In the genomic region with DNA sequence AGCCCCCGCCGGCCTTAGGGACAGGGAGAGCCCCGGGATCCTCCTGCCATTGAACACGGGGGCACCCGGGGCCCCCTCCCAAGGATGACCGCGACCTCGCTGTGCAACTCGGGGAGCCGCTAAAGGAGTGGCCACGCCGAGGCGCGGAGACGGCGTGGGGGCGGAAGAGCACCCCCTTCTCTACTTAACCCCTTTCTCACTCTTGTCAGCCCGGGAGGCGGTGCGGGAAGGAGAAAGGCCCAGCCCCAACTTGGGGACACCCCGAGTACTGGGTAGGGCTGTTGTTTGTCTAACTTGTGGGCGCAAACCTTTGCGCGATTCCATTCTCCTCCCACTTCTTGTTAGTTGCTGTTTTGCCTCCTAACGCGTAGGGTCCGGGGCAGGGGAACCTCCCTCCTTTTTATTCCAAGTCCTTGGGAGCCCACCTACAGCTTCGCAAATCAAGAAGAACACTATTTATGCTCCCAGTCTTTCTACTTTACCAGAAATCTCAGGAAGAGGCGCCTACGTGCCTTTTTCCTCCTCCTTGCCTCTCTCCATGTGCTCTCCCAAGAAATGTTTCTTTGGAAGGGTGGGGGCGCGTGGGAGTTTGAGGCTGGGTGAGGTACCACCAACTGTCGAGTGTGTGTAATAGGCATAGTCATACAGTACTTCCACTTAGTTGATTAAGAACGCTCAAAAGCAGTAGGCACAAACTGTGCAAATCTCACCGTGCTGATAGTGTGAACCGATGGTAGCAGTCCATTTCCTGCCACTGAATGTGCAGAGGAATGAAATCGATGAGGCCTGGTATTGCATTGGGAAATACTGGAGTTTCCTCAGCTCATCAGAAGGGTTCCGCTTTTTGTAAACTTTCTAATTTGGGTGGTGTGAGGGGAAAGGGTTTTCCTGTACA, we compare ENCODE assay signal across 8 cellular contexts. TPM values are rescaled to one million over a fixed set of nuclear protein-coding genes. Genes with fewer than 3 reads are reported as not detected.
A peak's percentile ranks its signal among the peaks of the same experiment; 100 is the strongest.
DNase-seq lines count a peak whose midpoint lies in the region; ATAC-seq and TF ChIP-seq lines count a peak whose summit lies in the region.

No MANE protein-coding gene starts in this region.

- intact Hi-C loops in CD8-positive, alpha-beta T cell (cut with DNase I, micrococcal nuclease), result no loop called here

- H3K4me1 Mint-ChIP-seq in CD8-positive, alpha-beta T cell (ENCODE audit: low read depth), result peaks cover 38% of the 10 kb centered on the region
- H3K4me1 Mint-ChIP-seq in memory B cell, result peaks cover 25% of the 10 kb centered on the region

- H3K27ac Mint-ChIP-seq in CD8-positive, alpha-beta T cell, result peak overlapping the region; percentile 85
- H3K27ac Mint-ChIP-seq in memory B cell, result peak overlapping the region; percentile 94

- no peaks in the 10 kb centered on the region for H3K9me3 Mint-ChIP-seq in CD8-positive, alpha-beta T cell
- H3K9me3 Mint-ChIP-seq in memory B cell, result no peaks in the 10 kb centered on the region

- H3K4me3 ChIP-seq in CD8-positive, alpha-beta T cell (ENCODE audit: low read depth, low read length), result peak overlapping the region; percentile 60
- H3K4me3 ChIP-seq in HUES64 (ENCODE audit: low read length) (peak overlapping the region; percentile 78), duodenal mucosa (ENCODE audit: low read depth in 1 of 2, low read length in 2 of 2) (peak overlapping the region; percentile 76 to 88)

- peak; percentile 50 for ATAC-seq in CD8-positive, alpha-beta T cell
- ATAC-seq in GM21390 (IDR thresholded peaks at IDR 0.05; ENCODE audit: unreplicated experiment), result peak; percentile 33
- ATAC-seq in activated CD4-positive, CD25-positive, alpha-beta regulatory T cell treated with anti-CD3 and anti-CD28 coated beads, Interleukin-2, amount 50 U/mL, for 24 hours, result peak; percentile 39 to 61
- ATAC-seq in memory B cell (ENCODE audit: low read depth), result peak; percentile 14

- CTCF ChIA-PET in CD8-positive, alpha-beta T cell (lab: Charles Lee), result no interaction called here

- DNase-seq in CD8-positive, alpha-beta T cell, result peak in 5 of 7 experiments; percentile 6 to 56 (median 26)
- no peak for DNase-seq in memory B cell (ENCODE audit: low spot score in 2 of 2)
- DNase-seq in stimulated activated CD8-positive, alpha-beta memory T cell treated with anti-CD3 and anti-CD28 coated beads, Interleukin-4, amount 100 ng/mL, for 48 hours, result peak; percentile 67
- DNase-seq in 8988T, result no peak

- peak overlapping the region; percentile 94 for H3K4me3 Mint-ChIP-seq in CD8-positive, alpha-beta T cell
- peak overlapping the region; percentile 98 for H3K4me3 Mint-ChIP-seq in memory B cell

- H3K36me3 Mint-ChIP-seq in CD8-positive, alpha-beta T cell, result peaks cover 2% of the 10 kb centered on the region
- peaks cover 5% of the 10 kb centered on the region for H3K36me3 Mint-ChIP-seq in memory B cell

- no peaks in the 10 kb centered on the region for H3K27me3 Mint-ChIP-seq in CD8-positive, alpha-beta T cell (ENCODE audit: low read depth)
- no peaks in the 10 kb centered on the region for H3K27me3 Mint-ChIP-seq in memory B cell

- peak overlapping the region; percentile 55 for H3K27ac ChIP-seq in CD8-positive, alpha-beta T cell (ENCODE audit: low read depth, low read length)
- H3K27ac ChIP-seq in HUES64 (ENCODE audit: low read depth, low read length), result no peak overlapping the region
- peak overlapping the region; percentile 44 for H3K27ac ChIP-seq in duodenal mucosa (ENCODE audit: low read depth, low read length)

- TF ChIP-seq CTCF in CD8-positive, alpha-beta T cell (IDR thresholded peaks at IDR 0.05), result no peak

- POLR2A ChIA-PET in CD8-positive, alpha-beta T cell (lab: Charles Lee), result no interaction called here

- H3K4me1 ChIP-seq in CD8-positive, alpha-beta T cell (ENCODE audit: insufficient read depth, low read length), result peaks cover 12% of the 10 kb centered on the region
- H3K4me1 ChIP-seq in HUES64 (ENCODE audit: insufficient read depth, low read length) (peaks cover 8% of the 10 kb centered on the region), duodenal mucosa (ENCODE audit: control insufficient read depth in 1 of 2, insufficient read depth in 2 of 2, low read length in 2 of 2) (no peaks in the 10 kb centered on the region)

- H3K9ac ChIP-seq in HUES64 (ENCODE audit: low read depth, low read length) (peak overlapping the region; percentile 55), duodenal mucosa (ENCODE audit: low read depth in 1 of 2, low read length in 2 of 2) (peak overlapping the region; percentile 39 to 71)

- no peaks in the 10 kb centered on the region for H3K36me3 ChIP-seq in CD8-positive, alpha-beta T cell (ENCODE audit: insufficient read depth, low read length)
- H3K36me3 ChIP-seq in HUES64 (ENCODE audit: insufficient read depth, low read length), result no peaks in the 10 kb centered on the region
- no peaks in the 10 kb centered on the region for H3K36me3 ChIP-seq in duodenal mucosa (ENCODE audit: control insufficient read depth in 1 of 2, insufficient read depth in 2 of 2, low read length in 2 of 2)

- WGBS in HUES64, result 4% methylated on average over 32 of the region's 38 CpGs

- H3K27me3 ChIP-seq in CD8-positive, alpha-beta T cell (ENCODE audit: insufficient read depth, low read length), result no peaks in the 10 kb centered on the region
- H3K27me3 ChIP-seq in HUES64 (ENCODE audit: insufficient read depth, low read length) (no peaks in the 10 kb centered on the region), duodenal mucosa (ENCODE audit: control insufficient read depth in 1 of 2, insufficient read depth in 2 of 2, low read length in 2 of 2) (no peaks in the 10 kb centered on the region)

- H3K9me3 ChIP-seq in CD8-positive, alpha-beta T cell (ENCODE audit: low read length), result no peaks in the 10 kb centered on the region
- H3K9me3 ChIP-seq in HUES64 (ENCODE audit: insufficient read depth, low read depth, low read length) (no peaks in the 10 kb centered on the region), duodenal mucosa (ENCODE audit: control insufficient read depth in 1 of 2, low read length in 2 of 2) (no peaks in the 10 kb centered on the region)

RNA-seq across cellular contexts. Expression of gene DIAPH2, which starts 0.8 kb away (rescaled TPM):
- 1 to 10 TPM; 8.7 to 9.1 TPM for total RNA-seq in CD8-positive, alpha-beta T cell
- polyA plus RNA-seq in HUES64 (2013, experiment 1 of 2), result 8.7 TPM
- polyA plus RNA-seq in HUES64 (2013, experiment 2 of 2), result 8.8 TPM

Comparison
In these comparisons a context has a peak if more than half of its experiments do, and no peak if none do; other contexts are left out.
1. DNase-seq: peak in CD8-positive, alpha-beta T cell (5 of 7) and stimulated activated CD8-positive, alpha-beta memory T cell treated with anti-CD3 and anti-CD28 coated beads, Interleukin-4, amount 100 ng/mL, for 48 hours (single experiment); none in memory B cell (0 of 2) and 8988T (single experiment).
2. Peak in every context shown above with its lines, with median percentiles within 50 percentile points of each other: ATAC-seq and H3K4me3 ChIP-seq.